ENCODE assay signal across 2 cellular contexts in the genomic region with DNA sequence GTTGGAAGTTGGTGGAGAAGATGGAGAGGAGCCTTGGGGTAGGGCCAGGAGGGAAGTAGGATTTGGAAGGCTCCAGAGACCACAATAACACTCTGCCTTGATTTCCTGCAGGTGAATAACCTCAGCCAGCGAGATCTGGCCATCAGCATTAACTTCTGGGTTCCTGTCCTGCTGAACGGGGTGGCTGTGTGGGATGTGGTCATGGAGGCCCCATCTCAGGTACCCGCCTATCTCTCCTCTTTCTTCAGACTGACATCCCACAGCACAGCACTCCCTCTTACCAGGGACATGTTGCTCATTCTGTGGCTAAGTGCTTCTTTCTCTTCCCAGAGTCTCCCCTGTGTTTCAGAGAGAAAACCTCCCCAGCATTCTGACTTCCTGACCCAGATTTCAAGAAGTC.
TF ChIP-seq lines count a peak whose summit lies in the region.

No MANE protein-coding gene starts in this region.

TF ChIP-seq in SK-N-SH, 30 proteins besides CTCF, POLR2A, EP300 and RAD21:
- TF ChIP-seq GATA2 (CRISPR knock-in tag; IDR thresholded peaks at IDR 0.05) (no peak), TEAD4 (IDR thresholded peaks at IDR 0.05; ENCODE audit: borderline replicate concordance, insufficient read depth) (no peak), ELF1 (IDR thresholded peaks at IDR 0.05) (no peak), FOSL2 (IDR thresholded peaks at IDR 0.05; ENCODE audit: borderline replicate concordance, low read depth) (no peak), TCF12 (IDR thresholded peaks at IDR 0.05) (no peak), FOXM1 (IDR thresholded peaks at IDR 0.05; ENCODE audit: low read depth) (no peak), JUND (IDR thresholded peaks at IDR 0.05) (no peak), IRF3 (IDR thresholded peaks at IDR 0.05; ENCODE audit: low read depth, low read length) (no peak)
- TF ChIP-seq, protein P1, sequence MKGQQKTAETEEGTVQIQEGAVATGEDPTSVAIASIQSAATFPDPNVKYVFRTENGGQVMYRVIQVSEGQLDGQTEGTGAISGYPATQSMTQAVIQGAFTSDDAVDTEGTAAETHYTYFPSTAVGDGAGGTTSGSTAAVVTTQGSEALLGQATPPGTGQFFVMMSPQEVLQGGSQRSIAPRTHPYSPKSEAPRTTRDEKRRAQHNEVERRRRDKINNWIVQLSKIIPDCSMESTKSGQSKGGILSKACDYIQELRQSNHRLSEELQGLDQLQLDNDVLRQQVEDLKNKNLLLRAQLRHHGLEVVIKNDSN (IDR thresholded peaks at IDR 0.05; ENCODE audit: borderline replicate concordance, low read depth) = no peak
- TF ChIP-seq, protein P2, sequence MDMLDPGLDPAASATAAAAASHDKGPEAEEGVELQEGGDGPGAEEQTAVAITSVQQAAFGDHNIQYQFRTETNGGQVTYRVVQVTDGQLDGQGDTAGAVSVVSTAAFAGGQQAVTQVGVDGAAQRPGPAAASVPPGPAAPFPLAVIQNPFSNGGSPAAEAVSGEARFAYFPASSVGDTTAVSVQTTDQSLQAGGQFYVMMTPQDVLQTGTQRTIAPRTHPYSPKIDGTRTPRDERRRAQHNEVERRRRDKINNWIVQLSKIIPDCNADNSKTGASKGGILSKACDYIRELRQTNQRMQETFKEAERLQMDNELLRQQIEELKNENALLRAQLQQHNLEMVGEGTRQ (IDR thresholded peaks at IDR 0.05; ENCODE audit: borderline replicate concordance, low read depth, low read length) = no peak

TF ChIP-seq in WTC11, 78 proteins besides CTCF, POLR2A, EP300 and RAD21:
- TF ChIP-seq ATF1 (CRISPR knock-in tag; IDR thresholded peaks at IDR 0.05) = no peak
- TF ChIP-seq NR2C2 (CRISPR knock-in tag; IDR thresholded peaks at IDR 0.05) = no peak
- no peak for TF ChIP-seq MLX (CRISPR knock-in tag; IDR thresholded peaks at IDR 0.05)
- TF ChIP-seq ELF4 (CRISPR knock-in tag; IDR thresholded peaks at IDR 0.05; ENCODE audit: low read depth) = no peak
- TF ChIP-seq NFE2L1 (CRISPR knock-in tag; IDR thresholded peaks at IDR 0.05) = no peak
- no peak for TF ChIP-seq ZNF416 (CRISPR knock-in tag; IDR thresholded peaks at IDR 0.05)
- TF ChIP-seq, protein P3, sequence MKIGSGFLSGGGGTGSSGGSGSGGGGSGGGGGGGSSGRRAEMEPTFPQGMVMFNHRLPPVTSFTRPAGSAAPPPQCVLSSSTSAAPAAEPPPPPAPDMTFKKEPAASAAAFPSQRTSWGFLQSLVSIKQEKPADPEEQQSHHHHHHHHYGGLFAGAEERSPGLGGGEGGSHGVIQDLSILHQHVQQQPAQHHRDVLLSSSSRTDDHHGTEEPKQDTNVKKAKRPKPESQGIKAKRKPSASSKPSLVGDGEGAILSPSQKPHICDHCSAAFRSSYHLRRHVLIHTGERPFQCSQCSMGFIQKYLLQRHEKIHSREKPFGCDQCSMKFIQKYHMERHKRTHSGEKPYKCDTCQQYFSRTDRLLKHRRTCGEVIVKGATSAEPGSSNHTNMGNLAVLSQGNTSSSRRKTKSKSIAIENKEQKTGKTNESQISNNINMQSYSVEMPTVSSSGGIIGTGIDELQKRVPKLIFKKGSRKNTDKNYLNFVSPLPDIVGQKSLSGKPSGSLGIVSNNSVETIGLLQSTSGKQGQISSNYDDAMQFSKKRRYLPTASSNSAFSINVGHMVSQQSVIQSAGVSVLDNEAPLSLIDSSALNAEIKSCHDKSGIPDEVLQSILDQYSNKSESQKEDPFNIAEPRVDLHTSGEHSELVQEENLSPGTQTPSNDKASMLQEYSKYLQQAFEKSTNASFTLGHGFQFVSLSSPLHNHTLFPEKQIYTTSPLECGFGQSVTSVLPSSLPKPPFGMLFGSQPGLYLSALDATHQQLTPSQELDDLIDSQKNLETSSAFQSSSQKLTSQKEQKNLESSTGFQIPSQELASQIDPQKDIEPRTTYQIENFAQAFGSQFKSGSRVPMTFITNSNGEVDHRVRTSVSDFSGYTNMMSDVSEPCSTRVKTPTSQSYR (CRISPR knock-in tag; IDR thresholded peaks at IDR 0.05) = no peak
- TF ChIP-seq JUN (CRISPR knock-in tag; IDR thresholded peaks at IDR 0.05) = no peak
- TF ChIP-seq SP1 (CRISPR knock-in tag; conservative IDR thresholded peaks at IDR 0.05) = no peak
